Comparison of ENCODE assay signal across 20 cellular contexts in genomic region chr6:9002833-9003232, GRCh38.
"Had no signal": no experiment of that assay in that cellular context is flagged by ENCODE, and none has a peak within 500 bp of the region (broad histone marks: within the 10 kb centered on the region; RNA-seq: fewer than 3 reads in every experiment).

No MANE protein-coding gene starts in this region.

- H2AFZ ChIP-seq: PC-9 had no signal

- H3K36me3 ChIP-seq: brain microvascular endothelial cell had no signal

- H3K4me2 ChIP-seq: PC-9 had no signal

- H3K4me3 Mint-ChIP-seq: activated CD8-positive, alpha-beta T cell treated with anti-CD3 and anti-CD28 coated beads, Interleukin-2, amount 10 ng/mL, durations not matched to agents 7 days and 5 days; activated naive CD4-positive, alpha-beta T cell treated with anti-CD3 and anti-CD28 coated beads, Interleukin-2, amount 10 ng/mL, durations not matched to agents 7 days and 5 days; activated naive CD8-positive, alpha-beta T cell treated with anti-CD3 and anti-CD28 coated beads for 36 hours; activated T-cell treated with anti-CD3 and anti-CD28 coated beads, Interleukin-2, amount 50 U/mL, for 4 hours; activated T-helper 17 cell treated with anti-CD3 and anti-CD28 coated beads, Interleukin-2, amount 50 U/mL, for 72 hours; T-helper 17 cell; WTC11 had no signal

- H3K27ac ChIP-seq: brain microvascular endothelial cell, PC-9 had no signal

- H3K27ac Mint-ChIP-seq: activated CD8-positive, alpha-beta T cell treated with anti-CD3 and anti-CD28 coated beads, Interleukin-2, amount 10 ng/mL, durations not matched to agents 7 days and 5 days; activated naive CD4-positive, alpha-beta T cell treated with anti-CD3 and anti-CD28 coated beads, Interleukin-2, amount 10 ng/mL, durations not matched to agents 7 days and 5 days; activated naive CD8-positive, alpha-beta T cell treated with anti-CD3 and anti-CD28 coated beads for 36 hours; activated T-helper 17 cell treated with anti-CD3 and anti-CD28 coated beads, Interleukin-2, amount 50 U/mL, for 72 hours; T-helper 17 cell; WTC11 had no signal

- H3K36me3 Mint-ChIP-seq: activated naive CD4-positive, alpha-beta T cell treated with anti-CD3 and anti-CD28 coated beads, Interleukin-2, amount 10 ng/mL, durations not matched to agents 7 days and 5 days; activated naive CD8-positive, alpha-beta T cell treated with anti-CD3 and anti-CD28 coated beads for 36 hours; WTC11 had no signal

- DNase-seq: activated CD4-positive, alpha-beta T cell treated with anti-CD3 and anti-CD28 coated beads for 48 hours; activated CD4-positive, alpha-beta T cell treated with anti-CD3 and anti-CD28 coated beads, Interleukin-2, amount 50 U/mL, for 4 hours; activated CD4-positive, CD25-positive, alpha-beta regulatory T cell treated with anti-CD3 and anti-CD28 coated beads, Interleukin-2, amount 50 U/mL, for 72 hours; activated CD8-positive, alpha-beta T cell treated with anti-CD3 and anti-CD28 coated beads, Interleukin-2, amount 10 ng/mL, durations not matched to agents 7 days and 5 days; activated gamma-delta T cell; activated naive CD4-positive, alpha-beta T cell treated with anti-CD3 and anti-CD28 coated beads, Interleukin-2, amount 10 ng/mL, durations not matched to agents 7 days and 5 days; activated naive CD8-positive, alpha-beta T cell treated with anti-CD3 and anti-CD28 coated beads for 36 hours; activated T-cell treated with anti-CD3 and anti-CD28 coated beads, Interleukin-2, amount 50 U/mL, for 4 hours; brain microvascular endothelial cell; cerebellar nuclear complex; MM.1S; NCI-H1930; NCI-H446; NCI-H524; PC-9; SIG-M5; T-helper 17 cell; T-helper 9 cell had no signal

- H3K27me3 ChIP-seq: brain microvascular endothelial cell had no signal

- ATAC-seq: activated CD8-positive, alpha-beta T cell treated with anti-CD3 and anti-CD28 coated beads, Interleukin-2, amount 10 ng/mL, durations not matched to agents 7 days and 5 days; activated T-cell treated with anti-CD3 and anti-CD28 coated beads, Interleukin-2, amount 50 U/mL, for 4 hours; activated T-helper 17 cell treated with anti-CD3 and anti-CD28 coated beads, Interleukin-2, amount 50 U/mL, for 72 hours; T-helper 17 cell; WTC11 had no signal

- H3K4me3 ChIP-seq: PC-9 had no signal

- H3K9me3 Mint-ChIP-seq: activated naive CD4-positive, alpha-beta T cell treated with anti-CD3 and anti-CD28 coated beads, Interleukin-2, amount 10 ng/mL, durations not matched to agents 7 days and 5 days; activated naive CD8-positive, alpha-beta T cell treated with anti-CD3 and anti-CD28 coated beads for 36 hours; WTC11 had no signal

- H3K27me3 Mint-ChIP-seq: activated naive CD4-positive, alpha-beta T cell treated with anti-CD3 and anti-CD28 coated beads, Interleukin-2, amount 10 ng/mL, durations not matched to agents 7 days and 5 days; activated naive CD8-positive, alpha-beta T cell treated with anti-CD3 and anti-CD28 coated beads for 36 hours; activated T-helper 17 cell treated with anti-CD3 and anti-CD28 coated beads, Interleukin-2, amount 50 U/mL, for 72 hours; T-helper 17 cell had no signal

- H3K4me1 Mint-ChIP-seq: activated naive CD4-positive, alpha-beta T cell treated with anti-CD3 and anti-CD28 coated beads, Interleukin-2, amount 10 ng/mL, durations not matched to agents 7 days and 5 days; activated naive CD8-positive, alpha-beta T cell treated with anti-CD3 and anti-CD28 coated beads for 36 hours; activated T-helper 17 cell treated with anti-CD3 and anti-CD28 coated beads, Interleukin-2, amount 50 U/mL, for 72 hours; T-helper 17 cell; WTC11 had no signal
